17 cellular contexts compared by ENCODE assay signal in the genomic region with DNA sequence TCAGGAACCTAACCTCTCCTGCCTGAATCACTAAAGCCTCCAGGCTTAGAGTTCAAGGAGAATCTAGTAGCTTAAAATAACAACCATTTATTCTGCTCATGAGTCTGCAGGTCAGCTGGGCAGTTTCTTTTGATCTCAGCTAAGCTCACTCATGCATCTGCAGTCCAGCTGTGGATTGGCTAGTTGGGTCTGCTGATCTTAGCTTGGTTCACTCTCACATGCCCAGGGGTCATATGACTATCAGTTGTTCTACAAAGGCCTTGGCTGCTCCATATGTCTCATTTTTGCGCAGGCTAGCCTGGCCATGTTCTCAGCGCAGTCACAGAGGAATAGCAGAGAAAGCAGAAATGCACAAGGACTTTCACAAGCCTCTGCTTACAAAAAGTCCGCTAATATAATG.
DNase-seq lines count a peak whose midpoint lies in the region; TF ChIP-seq lines count a peak whose summit lies in the region.
"Had no signal": no experiment of that assay in that cellular context is flagged by ENCODE, and none has a peak within 500 bp of the region (broad histone marks: within the 10 kb centered on the region; RNA-seq: fewer than 3 reads in every experiment).

No MANE protein-coding gene starts in this region.

- H3K27me3 ChIP-seq in brain microvascular endothelial cell (replicated peaks) = no peaks in the 10 kb centered on the region
- H3K27me3 ChIP-seq: tibial artery had no signal

- in situ Hi-C loops in brain microvascular endothelial cell (cut with HindIII; ENCODE audit: low pct_ligation_motif_present, low sequenced_read_pairs) = no loop called here

- no peak for TF ChIP-seq CTCF in brain microvascular endothelial cell (IDR thresholded peaks at IDR 0.05; ENCODE audit: low read depth, low read length, missing control alignments)

- H3K4me3 ChIP-seq in brain microvascular endothelial cell (ENCODE audit: low read depth, low read length) = no peak overlapping the region
- H3K4me3 ChIP-seq: A549, skin epidermis, tibial artery had no signal

- H3K36me3 ChIP-seq in brain microvascular endothelial cell (replicated peaks) = no peaks in the 10 kb centered on the region
- H3K36me3 ChIP-seq: tibial artery had no signal

- peak; percentile 5 for DNase-seq in A172 (ENCODE audit: low spot score)
- peak; percentile 49 for DNase-seq in HT1080 (ENCODE audit: low read depth)
- DNase-seq in brain microvascular endothelial cell = peak; percentile 65
- DNase-seq in kidney glomerular epithelial cell (lab: John Stamatoyannopoulos, UW) = peak; percentile 54
- no peak for DNase-seq in cortex of kidney (lab: John Stamatoyannopoulos, UW)
- DNase-seq in NCI-H187 treated with DMSO at 0.1 percent for 48 hours (lab: John Stamatoyannopoulos, UW) = no peak
- no peak for DNase-seq in GM19240 (ENCODE audit: insufficient read length, low spot score)
- DNase-seq in activated effector memory CD4-positive, alpha-beta T cell treated with Interleukin-2 at 50 U/mL for 16 hours = no peak
- DNase-seq: activated CD4-positive, alpha-beta T cell treated with anti-CD3 and anti-CD28 coated beads, Interleukin-2, amount 50 U/mL, for 1 hour; caudate nucleus; DMS 273 treated with DMSO at 0.1 percent for 48 hours; naive B cell; NCI-H1694 treated with DMSO at 0.1 percent for 48 hours; T-helper 17 cell; tibial artery had no signal

- H3K27ac ChIP-seq in brain microvascular endothelial cell = no peak overlapping the region
- H3K27ac ChIP-seq: A549, tibial artery had no signal

Comparison
In these comparisons a context has a peak if more than half of its experiments do, and no peak if none do; other contexts are left out.
1. DNase-seq: peak in A172 (single experiment), HT1080 (single experiment), brain microvascular endothelial cell (single experiment) and kidney glomerular epithelial cell (single experiment); none in cortex of kidney (single experiment), NCI-H187 treated with DMSO at 0.1 percent for 48 hours (single experiment), GM19240 (single experiment) and activated effector memory CD4-positive, alpha-beta T cell treated with Interleukin-2 at 50 U/mL for 16 hours (single experiment).